8 cellular contexts compared by ENCODE assay signal in genomic region chr7:129781128-129781855, GRCh38.
DNase-seq lines count a peak whose midpoint lies in the region; ATAC-seq, FAIRE-seq and TF ChIP-seq lines count a peak whose summit lies in the region.

No MANE protein-coding gene starts in this region.

- intact Hi-C loops in gastrocnemius medialis (cut with DNase I; ENCODE audit: low total_unique reads), result loop anchor here (2.0 kb wide), 1 partner anchor 40 kb away; no protein-coding TSS in a partner anchor

- DNase-seq in NCI-H2029 (lab: John Stamatoyannopoulos, UW) (peak; percentile 46), NCI-H2029 treated with DMSO at 0.1 percent for 48 hours (lab: John Stamatoyannopoulos, UW) (no peak), NCI-H774 (lab: John Stamatoyannopoulos, UW) (peak; percentile 55), bronchial epithelial cell (ENCODE audit: low read depth) (no peak), gastrocnemius medialis (no peak), OCI-M2 (lab: John Stamatoyannopoulos, UW; ENCODE audit: unreplicated experiment) (no peak)

- H3K27me3 ChIP-seq in bronchial epithelial cell (ENCODE audit: control insufficient read depth, insufficient read depth, low read length) (peaks cover 44% of the 10 kb centered on the region), gastrocnemius medialis (peaks cover 85 to 92% (median 89%) of the 10 kb centered on the region in 3 donors)

- TF ChIP-seq POLR2A in gastrocnemius medialis (IDR thresholded peaks at IDR 0.05), result no peak

- H3K27ac ChIP-seq in gastrocnemius medialis, result no peak overlapping the region

- in situ Hi-C loops in gastrocnemius medialis (cut with MboI; ENCODE audit: low sequenced_read_pairs in 4 of 4), result no loop called here

- ATAC-seq in gastrocnemius medialis (no peak), HG03196 (IDR thresholded peaks at IDR 0.05; ENCODE audit: unreplicated experiment) (no peak), GM19452 (IDR thresholded peaks at IDR 0.05; ENCODE audit: unreplicated experiment) (no peak)

- no peak for FAIRE-seq in bronchial epithelial cell (lab: Jason Lieb, UNC)

- H3K36me3 ChIP-seq in bronchial epithelial cell (ENCODE audit: control insufficient read depth, insufficient read depth, low read length) (peaks cover 3% of the 10 kb centered on the region), gastrocnemius medialis (no peaks in the 10 kb centered on the region)

- H3K4me3 ChIP-seq in bronchial epithelial cell (ENCODE audit: low read depth, low read length), result peak overlapping the region; percentile 93
- peak overlapping the region; percentile 53 to 85 (median 56) for H3K4me3 ChIP-seq in gastrocnemius medialis

- TF ChIP-seq CTCF in bronchial epithelial cell (IDR thresholded peaks at IDR 0.05; ENCODE audit: insufficient read depth, low read length, severe bottlenecking), result no peak
- TF ChIP-seq CTCF in gastrocnemius medialis (IDR thresholded peaks at IDR 0.05 in 4 of 5, conservative IDR thresholded peaks at IDR 0.05 in 1 of 5), result no peak

- peaks cover 33 to 38% of the 10 kb centered on the region in 2 donors for H3K4me1 ChIP-seq in gastrocnemius medialis

- H3K9me3 ChIP-seq in gastrocnemius medialis, result no peaks in the 10 kb centered on the region

Comparison
In these comparisons a context has a peak if more than half of its experiments do, and no peak if none do; other contexts are left out.
1. DNase-seq: peak in NCI-H2029 (single experiment) and NCI-H774 (single experiment); none in NCI-H2029 treated with DMSO at 0.1 percent for 48 hours (single experiment), bronchial epithelial cell (single experiment), gastrocnemius medialis (0 of 2) and OCI-M2 (single experiment).